Comparison of ENCODE assay signal across 7 cellular contexts in genomic region chr11:57641426-57641825, GRCh38. TPM values are rescaled to one million over a fixed set of nuclear protein-coding genes. Genes with fewer than 3 reads are reported as not detected.
DNase-seq lines count a peak whose midpoint lies in the region; ATAC-seq lines count a peak whose summit lies in the region.
"Had no signal": no experiment of that assay in that cellular context is flagged by ENCODE, and none has a peak within 500 bp of the region (broad histone marks: within the 10 kb centered on the region; RNA-seq: fewer than 3 reads in every experiment).

No MANE protein-coding gene starts in this region.

- peaks cover 10% of the 10 kb centered on the region for H3K4me1 ChIP-seq in Karpas-422 (ENCODE audit: low read length)

- H4K20me1 ChIP-seq in Karpas-422 (ENCODE audit: insufficient read depth, low read depth, low read length), result no peaks in the 10 kb centered on the region

- no peak overlapping the region for H3K27ac ChIP-seq in Karpas-422 (ENCODE audit: low read length)

- H3K4me3 ChIP-seq in Karpas-422 (ENCODE audit: low read length), result no peak overlapping the region

- no peaks in the 10 kb centered on the region for H3K27me3 ChIP-seq in Karpas-422 (ENCODE audit: low read length)

- no peak for ATAC-seq in activated CD8-positive, alpha-beta T cell treated with anti-CD3 and anti-CD28 coated beads, Interleukin-2, amount 10 ng/mL, durations not matched to agents 7 days and 5 days
- no peak for ATAC-seq in HG02973 (IDR thresholded peaks at IDR 0.05; ENCODE audit: unreplicated experiment)

- CTCF ChIA-PET in activated CD8-positive, alpha-beta T cell treated with anti-CD3 and anti-CD28 coated beads, Interleukin-2, amount 10 ng/mL, durations not matched to agents 7 days and 5 days (lab: Charles Lee), result interaction anchor here (0.6 to 16.2 kb wide), 37 partner anchors 8 to 304 kb away, joined by 3 to 421 read pairs (median 5); partner anchors contain the start of genes RTN4RL2, SLC43A1, TIMM10 and UBE2L6

- H3K36me3 ChIP-seq in Karpas-422 (ENCODE audit: insufficient read depth, low read length), result no peaks in the 10 kb centered on the region

- H3K9ac ChIP-seq in Karpas-422 (ENCODE audit: low read length), result no peak overlapping the region

- peaks cover 25% of the 10 kb centered on the region for H3K27me3 Mint-ChIP-seq in activated CD8-positive, alpha-beta T cell treated with anti-CD3 and anti-CD28 coated beads, Interleukin-2, amount 10 ng/mL, durations not matched to agents 7 days and 5 days (ENCODE audit: low read depth)

- H3K4me1 Mint-ChIP-seq in activated CD8-positive, alpha-beta T cell treated with anti-CD3 and anti-CD28 coated beads, Interleukin-2, amount 10 ng/mL, durations not matched to agents 7 days and 5 days (ENCODE audit: low read depth), result peaks cover 40% of the 10 kb centered on the region

- H3K36me3 Mint-ChIP-seq in activated CD8-positive, alpha-beta T cell treated with anti-CD3 and anti-CD28 coated beads, Interleukin-2, amount 10 ng/mL, durations not matched to agents 7 days and 5 days (ENCODE audit: low read depth), result no peaks in the 10 kb centered on the region

- H3K4me3 Mint-ChIP-seq in activated CD8-positive, alpha-beta T cell treated with anti-CD3 and anti-CD28 coated beads, Interleukin-2, amount 10 ng/mL, durations not matched to agents 7 days and 5 days, result no peak overlapping the region
- H3K4me3 Mint-ChIP-seq: stimulated activated naive CD8-positive, alpha-beta T cell treated with anti-CD3 and anti-CD28 coated beads, Interleukin-15, Interleukin-2, amounts not matched to agents 100 ng/mL and 50 ng/mL, for 24 hours had no signal

- no peaks in the 10 kb centered on the region for H3K79me2 ChIP-seq in Karpas-422 (ENCODE audit: low read length)

- no peaks in the 10 kb centered on the region for H3K9me3 Mint-ChIP-seq in activated CD8-positive, alpha-beta T cell treated with anti-CD3 and anti-CD28 coated beads, Interleukin-2, amount 10 ng/mL, durations not matched to agents 7 days and 5 days (ENCODE audit: insufficient read depth)
- H3K9me3 Mint-ChIP-seq: stimulated activated naive CD8-positive, alpha-beta T cell treated with anti-CD3 and anti-CD28 coated beads, Interleukin-15, Interleukin-2, amounts not matched to agents 100 ng/mL and 50 ng/mL, for 24 hours had no signal

- DNase-seq in EH (ENCODE audit: low read depth) (peak; percentile 72), Karpas-422 (peak; percentile 78), midbrain (lab: John Stamatoyannopoulos, UW) (peak; percentile 34), iPS-NIHi7 (ENCODE audit: extremely low spot score) (no peak)
- peak; percentile 50 for DNase-seq in activated CD8-positive, alpha-beta T cell treated with anti-CD3 and anti-CD28 coated beads, Interleukin-2, amount 10 ng/mL, durations not matched to agents 7 days and 5 days

- H3K9me2 ChIP-seq in Karpas-422 (replicated peaks; ENCODE audit: insufficient read depth, low read length), result no peaks in the 10 kb centered on the region

- no peaks in the 10 kb centered on the region for H3K9me3 ChIP-seq in Karpas-422 (ENCODE audit: low read length)

- POLR2A ChIA-PET in activated CD8-positive, alpha-beta T cell treated with anti-CD3 and anti-CD28 coated beads, Interleukin-2, amount 10 ng/mL, durations not matched to agents 7 days and 5 days (lab: Charles Lee), result interaction anchor here (0.7 to 5.0 kb wide), 3 partner anchors 70 to 148 kb away, joined by 4 to 34 read pairs (median 4); partner anchors contain the start of gene UBE2L6

- H2AFZ ChIP-seq in Karpas-422 (ENCODE audit: low read length), result no peak overlapping the region

- H3K4me2 ChIP-seq in Karpas-422 (ENCODE audit: low read depth, low read length, poor library complexity, severe bottlenecking), result no peak overlapping the region

- no peak overlapping the region for H3K27ac Mint-ChIP-seq in activated CD8-positive, alpha-beta T cell treated with anti-CD3 and anti-CD28 coated beads, Interleukin-2, amount 10 ng/mL, durations not matched to agents 7 days and 5 days
- H3K27ac Mint-ChIP-seq: stimulated activated naive CD8-positive, alpha-beta T cell treated with anti-CD3 and anti-CD28 coated beads, Interleukin-15, Interleukin-2, amounts not matched to agents 100 ng/mL and 50 ng/mL, for 24 hours had no signal

RNA-seq across cellular contexts. Expression of gene YPEL4, which starts 8.3 kb away (rescaled TPM):
- total RNA-seq in Karpas-422 (2014; rRNA removed; shearing (Covaris generic); ENCODE audit: low replicate concordance), result not detected in 2 replicates
- total RNA-seq in activated CD8-positive, alpha-beta T cell treated with anti-CD3 and anti-CD28 coated beads, Interleukin-2, amount 10 ng/mL, durations not matched to agents 7 days and 5 days, result under 1 TPM; 0.11 to 0.13 TPM

RNA-seq across cellular contexts. Expression of gene CLP1, which starts 16.1 kb away (rescaled TPM):
- 16.9 and 22.4 TPM in 2 replicates for total RNA-seq in Karpas-422 (2014; rRNA removed; shearing (Covaris generic); ENCODE audit: low replicate concordance)
- 10 to 100 TPM; 18.9 to 20.5 TPM for total RNA-seq in activated CD8-positive, alpha-beta T cell treated with anti-CD3 and anti-CD28 coated beads, Interleukin-2, amount 10 ng/mL, durations not matched to agents 7 days and 5 days

RNA-seq across cellular contexts. Expression of gene ZDHHC5, which starts 26.5 kb away (rescaled TPM):
- 38.6 and 41.2 TPM in 2 replicates for total RNA-seq in Karpas-422 (2014; rRNA removed; shearing (Covaris generic); ENCODE audit: low replicate concordance)
- total RNA-seq in activated CD8-positive, alpha-beta T cell treated with anti-CD3 and anti-CD28 coated beads, Interleukin-2, amount 10 ng/mL, durations not matched to agents 7 days and 5 days, result 10 to 100 TPM; 77.8 to 82.4 TPM

RNA-seq across cellular contexts. Expression of gene SERPING1, which starts 43.9 kb away (rescaled TPM):
- total RNA-seq in Karpas-422 (2014; rRNA removed; shearing (Covaris generic); ENCODE audit: low replicate concordance), result not detected in 2 replicates
- not detected for total RNA-seq in activated CD8-positive, alpha-beta T cell treated with anti-CD3 and anti-CD28 coated beads, Interleukin-2, amount 10 ng/mL, durations not matched to agents 7 days and 5 days
